ENCODE assay signal across 8 cellular contexts in the genomic region with DNA sequence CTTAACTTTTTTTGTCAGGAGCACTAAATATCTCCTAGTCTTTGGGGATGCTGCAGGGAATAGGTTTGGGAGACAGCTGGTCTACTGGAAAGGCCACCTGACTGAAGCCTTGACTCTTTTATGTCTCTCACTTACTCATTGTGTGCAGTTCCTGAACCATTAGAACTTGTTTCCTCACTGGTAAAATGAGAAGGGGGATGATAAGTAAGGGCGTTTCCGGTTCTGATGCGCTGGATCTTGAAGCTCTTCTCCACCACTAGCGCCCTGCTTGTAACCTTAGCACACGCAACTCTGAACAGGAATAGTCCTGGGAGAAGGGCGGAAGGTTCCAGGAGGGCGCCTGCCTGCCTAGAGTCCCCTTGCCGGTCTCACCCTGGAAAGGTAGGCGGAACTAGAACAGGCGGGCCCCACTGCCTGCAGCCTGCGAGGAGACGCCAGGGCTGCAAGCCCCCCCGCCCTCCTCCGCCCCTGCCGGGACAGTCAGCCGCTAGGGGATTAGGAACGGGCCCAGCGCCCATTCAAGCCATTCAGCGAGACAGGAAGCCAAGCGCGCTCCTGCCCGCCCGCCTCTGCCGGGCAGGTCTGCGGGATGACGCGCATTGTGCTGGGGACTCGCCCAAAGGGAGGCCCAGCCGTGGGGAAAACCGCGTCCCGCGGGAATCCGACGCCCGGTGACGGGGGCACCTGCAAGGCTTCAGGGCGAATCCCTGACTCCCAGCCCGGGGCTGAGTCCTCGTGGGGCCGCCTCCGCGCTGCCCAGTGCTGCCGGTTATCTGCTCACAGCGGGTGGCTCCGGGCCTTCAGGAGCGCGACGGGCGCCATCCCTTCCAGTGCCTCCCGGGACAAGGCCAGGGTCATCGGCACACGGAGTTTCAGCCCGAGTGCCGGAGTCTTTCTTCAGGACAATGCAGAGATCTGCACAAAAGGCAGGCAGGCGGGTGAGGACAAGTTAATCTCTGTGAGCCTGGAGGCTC. TPM values are rescaled to one million over a fixed set of nuclear protein-coding genes. Genes with fewer than 3 reads are reported as not detected.
DNase-seq lines count a peak whose midpoint lies in the region; ATAC-seq and TF ChIP-seq lines count a peak whose summit lies in the region.

No MANE protein-coding gene starts in this region.

- ATAC-seq in HG03442 (IDR thresholded peaks at IDR 0.05; ENCODE audit: unreplicated experiment): peak; percentile 42
- ATAC-seq in stimulated activated memory B cell treated with anti-CD40 and anti-IgM and Interleukin-4, amounts not matched to agents 10 μg/mL and 1 μg/mL and 100 μg/mL, for 72 hours: peak; percentile 78
- no peak for ATAC-seq in HG03139 (IDR thresholded peaks at IDR 0.05; ENCODE audit: unreplicated experiment)

- no peak overlapping the region for H3K27ac ChIP-seq in endodermal cell (ENCODE audit: low read depth, low read length)
- no peak overlapping the region for H3K27ac ChIP-seq in mesodermal cell (ENCODE audit: low read depth, low read length, severe bottlenecking)

- H3K4me3 ChIP-seq in BJ (ENCODE audit: low read depth, low read length) (peak overlapping the region; percentile 26), endodermal cell (ENCODE audit: low read length) (peak overlapping the region; percentile 69), mesodermal cell (ENCODE audit: extremely low read depth, insufficient read depth, low read length, poor library complexity, severe bottlenecking) (peak overlapping the region; percentile 25)

- H3K36me3 Mint-ChIP-seq in endodermal cell (ENCODE audit: low read depth): no peaks in the 10 kb centered on the region
- peaks cover 7% of the 10 kb centered on the region for H3K36me3 Mint-ChIP-seq in stimulated activated memory B cell treated with anti-CD40 and anti-IgM and Interleukin-4, amounts not matched to agents 10 μg/mL and 1 μg/mL and 100 μg/mL, for 72 hours

- no peak overlapping the region for H3K27ac Mint-ChIP-seq in endodermal cell
- H3K27ac Mint-ChIP-seq in stimulated activated memory B cell treated with anti-CD40 and anti-IgM and Interleukin-4, amounts not matched to agents 10 μg/mL and 1 μg/mL and 100 μg/mL, for 72 hours: no peak overlapping the region

- H3K4me1 ChIP-seq in endodermal cell (ENCODE audit: control insufficient read depth, insufficient read depth, low read length) (peaks cover 6% of the 10 kb centered on the region), mesodermal cell (ENCODE audit: control insufficient read depth, insufficient read depth, low read length, poor library complexity, severe bottlenecking) (no peaks in the 10 kb centered on the region)

- H3K9ac ChIP-seq in endodermal cell (ENCODE audit: extremely low read depth, low read length, poor library complexity, severe bottlenecking): no peak overlapping the region

- H3K36me3 ChIP-seq in BJ (ENCODE audit: control insufficient read depth, insufficient read depth, low read length): no peaks in the 10 kb centered on the region
- no peaks in the 10 kb centered on the region for H3K36me3 ChIP-seq in endodermal cell (ENCODE audit: control insufficient read depth, insufficient read depth, low read length)
- no peaks in the 10 kb centered on the region for H3K36me3 ChIP-seq in mesodermal cell (ENCODE audit: control insufficient read depth, insufficient read depth, low read length)

- H3K27me3 ChIP-seq in BJ (ENCODE audit: control insufficient read depth, insufficient read depth, low read length) (peaks cover 14% of the 10 kb centered on the region), endodermal cell (ENCODE audit: control insufficient read depth, insufficient read depth, low read length, poor library complexity, severe bottlenecking) (peaks cover 50% of the 10 kb centered on the region)

- TF ChIP-seq CTCF in BJ (IDR thresholded peaks at IDR 0.05; ENCODE audit: insufficient read depth, low read depth, low read length) (peak; percentile 46), endodermal cell (conservative IDR thresholded peaks at IDR 0.05) (peak; percentile 55)

- DNase-seq in BJ (ENCODE audit: low read depth): peak; percentile 11
- DNase-seq in activated CD4-positive, alpha-beta T cell treated with anti-CD3 and anti-CD28 coated beads, Interleukin-2, amount 50 U/mL, for 1 hour: peak; percentile 9
- peak; percentile 96 for DNase-seq in endodermal cell
- DNase-seq in HK-2 (ENCODE audit: unreplicated experiment): no peak

- H3K4me1 Mint-ChIP-seq in endodermal cell: peaks cover 9% of the 10 kb centered on the region
- peaks cover 14% of the 10 kb centered on the region for H3K4me1 Mint-ChIP-seq in stimulated activated memory B cell treated with anti-CD40 and anti-IgM and Interleukin-4, amounts not matched to agents 10 μg/mL and 1 μg/mL and 100 μg/mL, for 72 hours

- H3K4me3 Mint-ChIP-seq in endodermal cell: peak overlapping the region; percentile 46
- H3K4me3 Mint-ChIP-seq in stimulated activated memory B cell treated with anti-CD40 and anti-IgM and Interleukin-4, amounts not matched to agents 10 μg/mL and 1 μg/mL and 100 μg/mL, for 72 hours: peak overlapping the region; percentile 68

- H3K9me3 Mint-ChIP-seq in endodermal cell: peaks cover 11% of the 10 kb centered on the region
- peaks cover 6% of the 10 kb centered on the region for H3K9me3 Mint-ChIP-seq in stimulated activated memory B cell treated with anti-CD40 and anti-IgM and Interleukin-4, amounts not matched to agents 10 μg/mL and 1 μg/mL and 100 μg/mL, for 72 hours

- POLR2A ChIA-PET in BJ (lab: Charles Lee): no interaction called here

- CTCF ChIA-PET in BJ (lab: Yijun Ruan, JAX): interaction anchor here (0.9 to 1.3 kb wide), 3 partner anchors 9 to 20 kb away, joined by 3 to 4 read pairs (median 3); no protein-coding TSS in a partner anchor

- H3K9me3 ChIP-seq in endodermal cell (ENCODE audit: control insufficient read depth, low read length): peaks cover 22% of the 10 kb centered on the region
- H3K9me3 ChIP-seq in mesodermal cell (ENCODE audit: control insufficient read depth, low read length): peaks cover 8% of the 10 kb centered on the region

- WGBS in endodermal cell (ENCODE audit: insufficient coverage in 1 of 2, insufficient read length in 1 of 2), 2 experiments: 6 to 11% methylated on average over 35 to 56 of the region's 56 CpGs
- 9 to 10% methylated on average over 44 to 49 of the region's 56 CpGs for WGBS in mesodermal cell (ENCODE audit: insufficient coverage in 2 of 2), 2 experiments

- H3K27me3 Mint-ChIP-seq in endodermal cell (ENCODE audit: insufficient read depth): peaks cover 70% of the 10 kb centered on the region
- H3K27me3 Mint-ChIP-seq in stimulated activated memory B cell treated with anti-CD40 and anti-IgM and Interleukin-4, amounts not matched to agents 10 μg/mL and 1 μg/mL and 100 μg/mL, for 72 hours: peaks cover 93% of the 10 kb centered on the region

RNA-seq across cellular contexts. Expression of a gene that starts 44.0 kb away (rescaled TPM):
- 1.4 and 2.2 TPM in 2 replicates for polyA plus RNA-seq in BJ (2011; rRNA removed)
- 0.95 and 0.98 TPM in 2 replicates for polyA minus RNA-seq in BJ (2011; rRNA and poly(A)+ RNA removed)
- total RNA-seq in endodermal cell: 1 to 10 TPM; 4.9 to 7.3 TPM
- polyA plus RNA-seq in endodermal cell (2013, experiment 1 of 2): 12.4 TPM
- 11.7 TPM for polyA plus RNA-seq in endodermal cell (2013, experiment 2 of 2)
- 8.1 TPM for polyA plus RNA-seq in mesodermal cell (2013, experiment 1 of 2)
- 10.3 TPM for polyA plus RNA-seq in mesodermal cell (2013, experiment 2 of 2)
